ENCODE assay signal across 29 cellular contexts in genomic region chr18:46528037-46528436, GRCh38.
"Had no signal": no experiment of that assay in that cellular context is flagged by ENCODE, and none has a peak within 500 bp of the region (broad histone marks: within the 10 kb centered on the region; RNA-seq: fewer than 3 reads in every experiment).

No MANE protein-coding gene starts in this region.

- DNase-seq: activated CD4-positive, alpha-beta memory T cell treated with anti-CD3 and anti-CD28 coated beads, Interleukin-2, amount 10 ng/mL, durations not matched to agents 7 days and 5 days; activated CD4-positive, alpha-beta T cell treated with anti-CD3 and anti-CD28 coated beads for 1 hour; activated CD4-positive, alpha-beta T cell treated with anti-CD3 and anti-CD28 coated beads for 36 hours; activated CD4-positive, alpha-beta T cell treated with anti-CD3 and anti-CD28 coated beads for 48 hours; activated CD4-positive, alpha-beta T cell treated with anti-CD3 and anti-CD28 coated beads, Interleukin-2, amount 10 ng/mL, durations not matched to agents 7 days and 5 days; activated CD4-positive, alpha-beta T cell treated with anti-CD3 and anti-CD28 coated beads, Interleukin-2, amount 50 U/mL, for 48 hours; activated CD4-positive, CD25-positive, alpha-beta regulatory T cell; activated CD8-positive, alpha-beta memory T cell treated with anti-CD3 and anti-CD28 coated beads for 24 hours; activated CD8-positive, alpha-beta memory T cell treated with anti-CD3 and anti-CD28 coated beads, Interleukin-2, amount 10 ng/mL, durations not matched to agents 7 days and 5 days; activated CD8-positive, alpha-beta memory T cell treated with anti-CD3 and anti-CD28 coated beads, Interleukin-2, amount 50 U/mL, for 48 hours; activated CD8-positive, alpha-beta T cell treated with anti-CD3 and anti-CD28 coated beads, Interleukin-2, amount 10 ng/mL, durations not matched to agents 7 days and 5 days; activated effector memory CD4-positive, alpha-beta T cell treated with Interleukin-2 at 50 U/mL for 16 hours; activated gamma-delta T cell; activated naive CD4-positive, alpha-beta T cell treated with anti-CD3 and anti-CD28 coated beads for 36 hours; activated naive CD4-positive, alpha-beta T cell treated with anti-CD3 and anti-CD28 coated beads, Interleukin-2, amount 50 U/mL, for 16 hours; activated naive CD8-positive, alpha-beta T cell treated with anti-CD3 and anti-CD28 coated beads for 36 hours; activated T-cell treated with anti-CD3 and anti-CD28 coated beads, Interleukin-2, amount 50 U/mL, for 24 hours; activated T-cell treated with anti-CD3 and anti-CD28 coated beads, Interleukin-2, amount 50 U/mL, for 48 hours; adrenal gland; amniotic stem cell; aorta; body of pancreas; brain microvascular endothelial cell; central memory CD4-positive, alpha-beta T cell; T-helper 2 cell; T-helper 9 cell had no signal

- H3K36me3 ChIP-seq: adrenal gland, brain microvascular endothelial cell, breast epithelium had no signal

- ATAC-seq: activated CD4-positive, alpha-beta T cell treated with anti-CD3 and anti-CD28 coated beads for 36 hours; activated CD4-positive, CD25-positive, alpha-beta regulatory T cell treated with anti-CD3 and anti-CD28 coated beads, Interleukin-2, amount 50 U/mL, for 24 hours; activated CD8-positive, alpha-beta memory T cell treated with anti-CD3 and anti-CD28 coated beads, Interleukin-2, amount 10 ng/mL, durations not matched to agents 7 days and 5 days; activated CD8-positive, alpha-beta T cell treated with anti-CD3 and anti-CD28 coated beads, Interleukin-2, amount 10 ng/mL, durations not matched to agents 7 days and 5 days; activated naive CD4-positive, alpha-beta T cell treated with anti-CD3 and anti-CD28 coated beads, Interleukin-2, amount 50 U/mL, for 72 hours; body of pancreas had no signal

- H3K9me3 ChIP-seq: adrenal gland, body of pancreas, breast epithelium had no signal

- H3K27ac ChIP-seq: body of pancreas, brain microvascular endothelial cell, breast epithelium had no signal

- H3K4me1 ChIP-seq: adrenal gland, body of pancreas, breast epithelium had no signal

- H3K4me3 ChIP-seq: adrenal gland, body of pancreas, breast epithelium had no signal

- H3K27me3 ChIP-seq: adrenal gland, body of pancreas, brain microvascular endothelial cell, breast epithelium had no signal
